In the genomic region with DNA sequence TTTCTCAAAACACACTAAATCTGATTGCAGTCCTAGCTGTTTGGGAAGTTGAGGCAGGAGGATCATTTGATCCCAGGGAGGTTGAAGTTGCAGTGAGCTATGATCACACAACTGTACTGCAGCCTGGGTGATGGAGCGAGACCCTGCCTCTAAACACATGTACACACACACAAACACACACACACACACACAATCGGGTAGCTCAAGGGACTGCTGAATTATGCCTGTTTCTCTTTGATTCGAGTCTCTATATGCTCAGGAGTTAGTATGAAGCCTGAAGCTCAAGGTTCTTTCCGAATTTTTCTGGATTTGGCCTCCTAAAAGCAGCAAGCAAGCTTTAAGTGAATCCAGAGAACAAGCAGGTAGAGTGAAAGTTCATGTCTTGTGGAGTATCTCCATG, we compare ENCODE assay signal across 19 cellular contexts. TPM values are rescaled to one million over a fixed set of nuclear protein-coding genes. Genes with fewer than 3 reads are reported as not detected.
DNase-seq lines count a peak whose midpoint lies in the region; ATAC-seq and TF ChIP-seq lines count a peak whose summit lies in the region.
"Had no signal": no experiment of that assay in that cellular context is flagged by ENCODE, and none has a peak within 500 bp of the region (broad histone marks: within the 10 kb centered on the region; RNA-seq: fewer than 3 reads in every experiment).

No MANE protein-coding gene starts in this region.

- CTCF ChIA-PET in WTC11 (lab: Charles Lee), result interaction anchor here (1.0 to 1.3 kb wide), 2 partner anchors 287 to 297 kb away, joined by 3 read pairs; no protein-coding TSS in a partner anchor

- H3K9me3 Mint-ChIP-seq in WTC11, result peaks cover 20% of the 10 kb centered on the region
- H3K9me3 Mint-ChIP-seq: activated CD4-positive, alpha-beta memory T cell treated with anti-CD3 and anti-CD28 coated beads for 36 hours; CD4-positive, alpha-beta T cell had no signal

- DNase-seq in caudate nucleus (lab: John Stamatoyannopoulos, UW), result no peak
- no peak for DNase-seq in SW 1271 (lab: John Stamatoyannopoulos, UW)
- no peak for DNase-seq in WTC11 (ENCODE audit: low spot score)
- DNase-seq: activated B cell treated with CpG ODN at 0.5 μM for 24 hours; activated CD4-positive, alpha-beta memory T cell treated with anti-CD3 and anti-CD28 coated beads for 36 hours; CD4-positive, alpha-beta T cell; effector memory CD4-positive, alpha-beta T cell; foreskin melanocyte; mesendoderm; NCI-H146; testis had no signal

- peaks cover 10% of the 10 kb centered on the region for H3K36me3 Mint-ChIP-seq in WTC11
- H3K36me3 Mint-ChIP-seq: stimulated activated memory B cell treated with anti-CD40 and anti-IgM and Interleukin-4, amounts not matched to agents 10 μg/mL and 1 μg/mL and 100 μg/mL, for 72 hours had no signal

- no peaks in the 10 kb centered on the region for H3K27me3 Mint-ChIP-seq in WTC11 (ENCODE audit: low read depth)
- H3K27me3 Mint-ChIP-seq: activated B cell treated with CpG ODN at 0.5 μM for 24 hours; activated CD4-positive, alpha-beta memory T cell treated with anti-CD3 and anti-CD28 coated beads for 36 hours; activated naive CD8-positive, alpha-beta T cell; CD4-positive, alpha-beta T cell; stimulated activated memory B cell treated with anti-CD40 and anti-IgM and Interleukin-4, amounts not matched to agents 10 μg/mL and 1 μg/mL and 100 μg/mL, for 72 hours had no signal

- H3K4me3 Mint-ChIP-seq in WTC11, result no peak overlapping the region
- H3K4me3 Mint-ChIP-seq: activated B cell treated with CpG ODN at 0.5 μM for 24 hours; activated CD4-positive, alpha-beta memory T cell treated with anti-CD3 and anti-CD28 coated beads for 36 hours; CD4-positive, alpha-beta T cell; stimulated activated memory B cell treated with anti-CD40 and anti-IgM and Interleukin-4, amounts not matched to agents 10 μg/mL and 1 μg/mL and 100 μg/mL, for 72 hours had no signal

- peak overlapping the region; percentile 71 for H3K27ac ChIP-seq in caudate nucleus (ENCODE audit: low read depth, low read length)
- H3K27ac ChIP-seq in temporal lobe (ENCODE audit: low read depth, low read length), result peak overlapping the region; percentile 40
- H3K27ac ChIP-seq: testis, vagina had no signal

- POLR2A ChIA-PET in WTC11 (lab: Charles Lee), result no interaction called here

- no peak overlapping the region for H3K27ac Mint-ChIP-seq in WTC11
- H3K27ac Mint-ChIP-seq: activated B cell treated with CpG ODN at 0.5 μM for 24 hours; activated CD4-positive, alpha-beta memory T cell treated with anti-CD3 and anti-CD28 coated beads for 36 hours; activated naive CD8-positive, alpha-beta T cell; CD4-positive, alpha-beta T cell; stimulated activated memory B cell treated with anti-CD40 and anti-IgM and Interleukin-4, amounts not matched to agents 10 μg/mL and 1 μg/mL and 100 μg/mL, for 72 hours had no signal

- H3K4me1 Mint-ChIP-seq in WTC11, result no peaks in the 10 kb centered on the region

- no peak for TF ChIP-seq CTCF in WTC11 (IDR thresholded peaks at IDR 0.05)

- ATAC-seq in GM18868 (IDR thresholded peaks at IDR 0.05; ENCODE audit: unreplicated experiment) (peak; percentile 5), HG02885 (IDR thresholded peaks at IDR 0.05; ENCODE audit: poor library complexity, unreplicated experiment) (peak; percentile 15), WTC11 (no peak), HG03135 (IDR thresholded peaks at IDR 0.05; ENCODE audit: unreplicated experiment) (no peak)
- ATAC-seq: esophagus mucosa had no signal

TF ChIP-seq in WTC11, 78 proteins besides CTCF, POLR2A, EP300 and RAD21:
- TF ChIP-seq TEAD1 (CRISPR knock-in tag; IDR thresholded peaks at IDR 0.05) (no peak), IRF2 (CRISPR knock-in tag; IDR thresholded peaks at IDR 0.05; ENCODE audit: borderline replicate concordance, low read depth) (no peak), ZNF219 (CRISPR knock-in tag; IDR thresholded peaks at IDR 0.05; ENCODE audit: borderline replicate concordance) (no peak), ETV6 (CRISPR knock-in tag; IDR thresholded peaks at IDR 0.05) (no peak), ZNF512 (CRISPR knock-in tag; IDR thresholded peaks at IDR 0.05; ENCODE audit: borderline replicate concordance) (no peak), SMAD3 (CRISPR knock-in tag; IDR thresholded peaks at IDR 0.05; ENCODE audit: borderline replicate concordance) (no peak)
- TF ChIP-seq, protein P1, sequence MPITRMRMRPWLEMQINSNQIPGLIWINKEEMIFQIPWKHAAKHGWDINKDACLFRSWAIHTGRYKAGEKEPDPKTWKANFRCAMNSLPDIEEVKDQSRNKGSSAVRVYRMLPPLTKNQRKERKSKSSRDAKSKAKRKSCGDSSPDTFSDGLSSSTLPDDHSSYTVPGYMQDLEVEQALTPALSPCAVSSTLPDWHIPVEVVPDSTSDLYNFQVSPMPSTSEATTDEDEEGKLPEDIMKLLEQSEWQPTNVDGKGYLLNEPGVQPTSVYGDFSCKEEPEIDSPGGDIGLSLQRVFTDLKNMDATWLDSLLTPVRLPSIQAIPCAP (CRISPR knock-in tag; IDR thresholded peaks at IDR 0.05), result no peak
- TF ChIP-seq, protein P2, sequence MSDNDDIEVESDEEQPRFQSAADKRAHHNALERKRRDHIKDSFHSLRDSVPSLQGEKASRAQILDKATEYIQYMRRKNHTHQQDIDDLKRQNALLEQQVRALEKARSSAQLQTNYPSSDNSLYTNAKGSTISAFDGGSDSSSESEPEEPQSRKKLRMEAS (CRISPR knock-in tag; IDR thresholded peaks at IDR 0.05), result no peak

RNA-seq across cellular contexts. Expression of gene PRTFDC1, which starts 22.5 kb away (rescaled TPM):
- total RNA-seq in temporal lobe, result 24.3 TPM
- total RNA-seq in WTC11 (2021), result 4.8 to 6.4 TPM (median 6.1 TPM) in 3 replicates
- total RNA-seq: activated B cell treated with CpG ODN at 0.5 μM for 24 hours had no signal

Comparison
In these comparisons a context has a peak if more than half of its experiments do, and no peak if none do; other contexts are left out.
1. ATAC-seq: peak in GM18868 (single experiment) and HG02885 (single experiment); none in WTC11 (single experiment) and HG03135 (single experiment).